In genomic region chr19:19531951-19532805, GRCh38 we compare ENCODE assay signal across 8 cellular contexts. TPM values are rescaled to one million over a fixed set of nuclear protein-coding genes. Genes with fewer than 3 reads are reported as not detected.
DNase-seq lines count a peak whose midpoint lies in the region; ATAC-seq and TF ChIP-seq lines count a peak whose summit lies in the region.

No MANE protein-coding gene starts in this region.

- H3K4me1 Mint-ChIP-seq in T-cell, result peaks cover 9 to 25% (median 12%) of the 10 kb centered on the region in 3 donors
- peaks cover 18% of the 10 kb centered on the region for H3K4me1 Mint-ChIP-seq in activated naive CD8-positive, alpha-beta T cell treated with anti-CD3 and anti-CD28 coated beads, Interleukin-2, amount 10 ng/mL, durations not matched to agents 7 days and 5 days

- no peaks in the 10 kb centered on the region for H3K9me3 ChIP-seq in aorta (ENCODE audit: control insufficient read depth, low read length)

- intact Hi-C loops in left cardiac atrium (cut with DNase I) (loop anchor here (5.0 kb wide), 2 partner anchors 115 to 425 kb away; no protein-coding TSS in a partner anchor), aorta (cut with DNase I) (loop anchor here (1.0 to 5.0 kb wide), 4 partner anchors 110 to 430 kb away; partner anchors contain the start of gene GMIP (in 1 of the 2))

- peaks cover 0 to 2% of the 10 kb centered on the region in 2 donors for H3K27me3 Mint-ChIP-seq in T-cell
- no peaks in the 10 kb centered on the region for H3K27me3 Mint-ChIP-seq in activated naive CD8-positive, alpha-beta T cell treated with anti-CD3 and anti-CD28 coated beads, Interleukin-2, amount 10 ng/mL, durations not matched to agents 7 days and 5 days

- peak overlapping the region; percentile 71 to 84 for H3K27ac Mint-ChIP-seq in T-cell
- peak overlapping the region; percentile 71 for H3K27ac Mint-ChIP-seq in activated naive CD8-positive, alpha-beta T cell treated with anti-CD3 and anti-CD28 coated beads, Interleukin-2, amount 10 ng/mL, durations not matched to agents 7 days and 5 days

- peaks cover 3% of the 10 kb centered on the region for H3K36me3 Mint-ChIP-seq in T-cell
- H3K36me3 Mint-ChIP-seq in activated naive CD8-positive, alpha-beta T cell treated with anti-CD3 and anti-CD28 coated beads, Interleukin-2, amount 10 ng/mL, durations not matched to agents 7 days and 5 days, result peaks cover 20% of the 10 kb centered on the region

- WGBS in aorta, 2 donors, result 22 to 23% methylated on average over 48 of the region's 48 CpGs

- CTCF ChIA-PET in T-cell (lab: Charles Lee), result interaction anchor here (0.6 to 2.2 kb wide), 16 partner anchors 9 to 443 kb away, joined by 3 to 10 read pairs (median 6); partner anchors contain the start of genes GMIP (in 1 of the 2) and NDUFA13 (in 1 of the 2)

- H3K27ac ChIP-seq in aorta (ENCODE audit: low read depth in 1 of 2, low read length in 2 of 2), result no peak overlapping the region

- no peaks in the 10 kb centered on the region for H3K9me3 Mint-ChIP-seq in T-cell
- no peaks in the 10 kb centered on the region for H3K9me3 Mint-ChIP-seq in activated naive CD8-positive, alpha-beta T cell treated with anti-CD3 and anti-CD28 coated beads, Interleukin-2, amount 10 ng/mL, durations not matched to agents 7 days and 5 days

- POLR2A ChIA-PET in T-cell (lab: Charles Lee), result interaction anchor here (0.5 to 0.6 kb wide), 3 partner anchors 231 to 398 kb away, joined by 3 to 10 read pairs (median 3); no protein-coding TSS in a partner anchor
- POLR2A ChIA-PET in activated naive CD8-positive, alpha-beta T cell treated with anti-CD3 and anti-CD28 coated beads, Interleukin-2, amount 10 ng/mL, durations not matched to agents 7 days and 5 days (lab: Charles Lee), result interaction anchor here (0.6 to 1.9 kb wide), 11 partner anchors 16 to 427 kb away, joined by 3 to 9 read pairs (median 3); partner anchors contain the start of genes GMIP, NDUFA13, TSSK6 and ZNF101

- H3K36me3 ChIP-seq in aorta (ENCODE audit: control insufficient read depth in 1 of 2, insufficient read depth in 2 of 2, low read length in 1 of 2), result no peaks in the 10 kb centered on the region

- peak; percentile 95 for TF ChIP-seq CTCF in LNCaP clone FGC (IDR thresholded peaks at IDR 0.05; ENCODE audit: control insufficient read depth, extremely low read depth, insufficient read depth)

- no peaks in the 10 kb centered on the region for H3K4me1 ChIP-seq in aorta (ENCODE audit: control insufficient read depth in 1 of 2, insufficient read depth in 2 of 2, low read length in 2 of 2)

- H3K4me3 Mint-ChIP-seq in T-cell, result no peak overlapping the region
- no peak overlapping the region for H3K4me3 Mint-ChIP-seq in activated naive CD8-positive, alpha-beta T cell treated with anti-CD3 and anti-CD28 coated beads, Interleukin-2, amount 10 ng/mL, durations not matched to agents 7 days and 5 days

- H3K27me3 ChIP-seq in aorta (ENCODE audit: control insufficient read depth in 1 of 2, insufficient read depth in 2 of 2, low read length in 1 of 2), result no peaks in the 10 kb centered on the region

- ATAC-seq in T-cell (replicated peaks in 1 of 4), result peak; percentile 83 to 87 (median 86)
- ATAC-seq in activated naive CD8-positive, alpha-beta T cell treated with anti-CD3 and anti-CD28 coated beads, Interleukin-2, amount 10 ng/mL, durations not matched to agents 7 days and 5 days (ENCODE audit: low read depth), result peak; percentile 90
- ATAC-seq in left cardiac atrium, result peak; percentile 71 to 75
- ATAC-seq in aorta (ENCODE audit: low FRiP score), result peak; percentile 85
- ATAC-seq in HG03571 (IDR thresholded peaks at IDR 0.05; ENCODE audit: unreplicated experiment), result no peak

- peak; percentile 50 for DNase-seq in GDM1 (lab: John Stamatoyannopoulos, UW)
- no peak for DNase-seq in LNCaP clone FGC (ENCODE audit: low read depth)
- peak; percentile 52 to 91 (median 81) for DNase-seq in T-cell
- DNase-seq in activated naive CD8-positive, alpha-beta T cell treated with anti-CD3 and anti-CD28 coated beads, Interleukin-2, amount 10 ng/mL, durations not matched to agents 7 days and 5 days, result peak; percentile 94
- peak; percentile 90 for DNase-seq in left cardiac atrium
- DNase-seq in retina, result peak; percentile 91
- DNase-seq in aorta, result peak; percentile 88 to 97

- H3K4me3 ChIP-seq in LNCaP clone FGC (ENCODE audit: low read depth, low read length) (no peak overlapping the region), aorta (ENCODE audit: low read length in 2 of 2) (no peak overlapping the region)

RNA-seq across cellular contexts. Expression of gene YJEFN3, which starts 3.5 kb away (rescaled TPM):
- total RNA-seq in T-cell (10 to 100 TPM in 3 of 5 donors, 1 to 10 TPM in 2; 5.4 to 14.2 (median 12.5) TPM), left cardiac atrium (1 to 10 TPM; 2.7 to 2.9 TPM), aorta (1 to 10 TPM; 3.8 to 7.2 TPM)
- total RNA-seq in activated naive CD8-positive, alpha-beta T cell treated with anti-CD3 and anti-CD28 coated beads, Interleukin-2, amount 10 ng/mL, durations not matched to agents 7 days and 5 days, result 10 to 100 TPM; 11.7 to 11.9 TPM
- polyA plus RNA-seq in aorta, result 10 to 100 TPM in 1 of 2 donors, under 1 TPM in 1; 0.75 to 60.1 TPM

RNA-seq across cellular contexts. Expression of gene CILP2, which starts 5.9 kb away (rescaled TPM):
- 1 to 10 TPM in 1 of 5 donors, under 1 TPM in 4; 0.23 to 1.3 (median 0.41) TPM for total RNA-seq in T-cell
- total RNA-seq in activated naive CD8-positive, alpha-beta T cell treated with anti-CD3 and anti-CD28 coated beads, Interleukin-2, amount 10 ng/mL, durations not matched to agents 7 days and 5 days, result under 1 TPM; 0.11 to 0.14 TPM
- under 1 TPM; 0.32 to 0.71 TPM for total RNA-seq in left cardiac atrium
- 1 to 10 TPM in 1 of 2 donors, under 1 TPM in 1; 0.36 to 4.2 TPM for total RNA-seq in aorta
- polyA plus RNA-seq in aorta, result under 1 TPM in 1 of 2 donors, not detected in 1; 0.13 TPM

RNA-seq across cellular contexts. Expression of gene NDUFA13, which starts 16.2 kb away (rescaled TPM):
- total RNA-seq in T-cell (100 to 1,000 TPM; 188 to 235 (median 233) TPM), left cardiac atrium (100 to 1,000 TPM; 850 to 852 TPM), aorta (100 to 1,000 TPM; 183 to 208 TPM)
- 100 to 1,000 TPM; 306 to 336 TPM for total RNA-seq in activated naive CD8-positive, alpha-beta T cell treated with anti-CD3 and anti-CD28 coated beads, Interleukin-2, amount 10 ng/mL, durations not matched to agents 7 days and 5 days
- 100 to 1,000 TPM; 249 to 307 TPM for polyA plus RNA-seq in aorta

RNA-seq across cellular contexts. Expression of gene TSSK6, which starts 16.8 kb away (rescaled TPM):
- 10 to 100 TPM in 3 of 5 donors, 1 to 10 TPM in 2; 3.9 to 13.0 (median 11.0) TPM for total RNA-seq in T-cell
- total RNA-seq in activated naive CD8-positive, alpha-beta T cell treated with anti-CD3 and anti-CD28 coated beads, Interleukin-2, amount 10 ng/mL, durations not matched to agents 7 days and 5 days, result 1 to 10 TPM; 5.8 to 6.5 TPM
- under 1 TPM; 0.50 to 0.88 TPM for total RNA-seq in left cardiac atrium
- 1 to 10 TPM in 1 of 2 donors, under 1 TPM in 1; 0.84 to 1.2 TPM for total RNA-seq in aorta
- polyA plus RNA-seq in aorta, result 1 to 10 TPM in 1 of 2 donors, under 1 TPM in 1; 0.50 to 1.3 TPM
